ENCODE assay signal across 8 cellular contexts in genomic region chr4:6470502-6471302, GRCh38. TPM values are rescaled to one million over a fixed set of nuclear protein-coding genes. Genes with fewer than 3 reads are reported as not detected.
DNase-seq lines count a peak whose midpoint lies in the region; ATAC-seq and TF ChIP-seq lines count a peak whose summit lies in the region.

No MANE protein-coding gene starts in this region.

- no peak for TF ChIP-seq CTCF in esophagus muscularis mucosa (IDR thresholded peaks at IDR 0.05)

- H3K4me1 ChIP-seq in esophagus muscularis mucosa: peaks cover 12 to 24% (median 23%) of the 10 kb centered on the region in 4 donors
- peaks cover 8% of the 10 kb centered on the region for H3K4me1 ChIP-seq in mucosa of stomach (ENCODE audit: control insufficient read depth, insufficient read depth, low read length)

- peak overlapping the region; percentile 62 for H3K4me3 Mint-ChIP-seq in T-helper 17 cell

- H3K9me3 ChIP-seq in T-helper 17 cell (ENCODE audit: control insufficient read depth, low read length, poor library complexity, severe bottlenecking) (no peaks in the 10 kb centered on the region), esophagus muscularis mucosa (no peaks in the 10 kb centered on the region), mucosa of stomach (ENCODE audit: control insufficient read depth, low read length) (no peaks in the 10 kb centered on the region)

- H3K4me1 Mint-ChIP-seq in T-helper 17 cell: peaks cover 4% of the 10 kb centered on the region

- peak overlapping the region in 1 of 4 donors; percentile 19 for H3K27ac ChIP-seq in esophagus muscularis mucosa (replicated peaks in 1 of 4)

- H3K36me3 Mint-ChIP-seq in T-helper 17 cell (ENCODE audit: low read depth): peaks cover 4% of the 10 kb centered on the region

- peaks cover 0 to 93% (median 14%) of the 10 kb centered on the region in 4 donors for H3K27me3 ChIP-seq in esophagus muscularis mucosa
- peaks cover 53% of the 10 kb centered on the region for H3K27me3 ChIP-seq in mucosa of stomach (ENCODE audit: control insufficient read depth, insufficient read depth, low read length)

- TF ChIP-seq EP300 in esophagus muscularis mucosa (IDR thresholded peaks at IDR 0.05): no peak

- intact Hi-C loops in esophagus muscularis mucosa (cut with DNase I): no loop called here

- H3K36me3 ChIP-seq in esophagus muscularis mucosa (no peaks in the 10 kb centered on the region), mucosa of stomach (ENCODE audit: control insufficient read depth, insufficient read depth, low read length) (no peaks in the 10 kb centered on the region)

- H3K27me3 Mint-ChIP-seq in T-helper 17 cell: peaks cover 70% of the 10 kb centered on the region

- WGBS in esophagus muscularis mucosa: 0% methylated on average over 32 of the region's 85 CpGs

- TF ChIP-seq POLR2A in esophagus muscularis mucosa (IDR thresholded peaks at IDR 0.05; ENCODE audit: low read depth): no peak

- H3K4me3 ChIP-seq in esophagus muscularis mucosa (peak overlapping the region; percentile 57 to 64 (median 59)), mucosa of stomach (ENCODE audit: low read length) (peak overlapping the region; percentile 8)

- ATAC-seq in T-helper 17 cell (no peak), GM21786 (IDR thresholded peaks at IDR 0.05; ENCODE audit: unreplicated experiment) (no peak)

- H3K27ac Mint-ChIP-seq in T-helper 17 cell: no peak overlapping the region

- DNase-seq in NCI-H2227 (lab: John Stamatoyannopoulos, UW; ENCODE audit: unreplicated experiment) (peak; percentile 27), NCI-H2227 treated with DMSO at 0.1 percent for 48 hours (lab: John Stamatoyannopoulos, UW) (no peak), T-helper 17 cell (no peak), esophagus muscularis mucosa (ENCODE audit: extremely low spot score) (no peak), ureter (ENCODE audit: low spot score) (peak; percentile 44), SK-N-DZ (ENCODE audit: low spot score) (no peak)

- H3K9ac ChIP-seq in mucosa of stomach (ENCODE audit: low read length): peak overlapping the region; percentile 11

RNA-seq across cellular contexts. Expression of gene PPP2R2C, which starts 1.7 kb away (rescaled TPM):
- not detected for total RNA-seq in T-helper 17 cell
- 1 to 10 TPM in 3 of 4 donors, under 1 TPM in 1; 0.50 to 2.7 (median 1.4) TPM for total RNA-seq in esophagus muscularis mucosa
- 2.8 TPM for total RNA-seq in ureter
- 0.09 and 1.0 TPM in 2 replicates for polyA plus RNA-seq in SK-N-DZ (2014; cell fraction: cytosol; rRNA removed)
- polyA plus RNA-seq in SK-N-DZ (2014; cell fraction: nucleus; rRNA removed): 0.65 TPM in 1 of 2 replicates, not detected in the other

Comparison
In these comparisons a context has a peak if more than half of its experiments do, and no peak if none do; other contexts are left out.
1. DNase-seq: peak in NCI-H2227 (single experiment) and ureter (single experiment); none in NCI-H2227 treated with DMSO at 0.1 percent for 48 hours (single experiment), T-helper 17 cell (0 of 3), esophagus muscularis mucosa (single experiment) and SK-N-DZ (single experiment).